Comparison of ENCODE assay signal across 28 cellular contexts in the genomic region with DNA sequence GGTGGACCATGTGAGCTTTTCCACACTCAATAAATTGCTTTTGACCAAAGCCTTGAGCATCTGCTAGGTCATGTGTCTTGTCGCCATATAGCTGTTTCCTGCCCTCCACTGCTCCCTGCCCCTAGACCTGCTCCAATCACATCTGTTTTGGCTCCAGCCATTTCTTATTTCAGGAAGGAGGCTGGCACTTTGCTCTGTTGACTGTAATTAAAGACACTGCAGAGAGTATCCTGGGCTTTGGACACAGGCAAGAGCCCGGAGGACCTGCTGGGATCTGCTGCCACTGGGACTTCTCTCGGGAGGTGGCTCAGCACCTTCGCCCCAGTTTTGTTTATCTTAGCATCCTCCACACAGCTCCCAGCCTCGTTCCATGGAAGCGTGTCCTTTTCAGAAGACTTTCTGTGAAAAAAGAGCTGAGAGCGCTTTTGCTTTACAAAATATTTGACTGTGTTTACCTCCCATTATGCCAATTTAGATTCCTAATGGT.
"Had no signal": no experiment of that assay in that cellular context is flagged by ENCODE, and none has a peak within 500 bp of the region (broad histone marks: within the 10 kb centered on the region; RNA-seq: fewer than 3 reads in every experiment).

No MANE protein-coding gene starts in this region.

- H3K27me3 ChIP-seq: ascending aorta, cardiac muscle cell had no signal

- H3K9me3 ChIP-seq: ascending aorta had no signal

- H3K36me3 ChIP-seq: ascending aorta, cardiac muscle cell had no signal

- H3K4me1 ChIP-seq: ascending aorta had no signal

- H3K27ac ChIP-seq: ascending aorta, cardiac muscle cell, VCaP had no signal

- DNase-seq: activated B cell treated with CpG ODN at 0.5 μM for 24 hours; activated CD4-positive, alpha-beta memory T cell treated with anti-CD3 and anti-CD28 coated beads, Interleukin-2, amount 10 ng/mL, durations not matched to agents 7 days and 5 days; activated CD4-positive, alpha-beta T cell treated with anti-CD3 and anti-CD28 coated beads for 48 hours; activated CD4-positive, alpha-beta T cell treated with anti-CD3 and anti-CD28 coated beads, Interleukin-2, amount 10 ng/mL, durations not matched to agents 7 days and 5 days; activated CD4-positive, alpha-beta T cell treated with anti-CD3 and anti-CD28 coated beads, Interleukin-2, amount 50 U/mL, for 48 hours; activated CD4-positive, CD25-positive, alpha-beta regulatory T cell treated with anti-CD3 and anti-CD28 coated beads, Interleukin-2, amount 50 U/mL, for 72 hours; activated CD8-positive, alpha-beta memory T cell treated with anti-CD3 and anti-CD28 coated beads for 24 hours; activated CD8-positive, alpha-beta memory T cell treated with anti-CD3 and anti-CD28 coated beads, Interleukin-2, amount 10 ng/mL, durations not matched to agents 7 days and 5 days; activated CD8-positive, alpha-beta memory T cell treated with anti-CD3 and anti-CD28 coated beads, Interleukin-2, amount 50 U/mL, for 48 hours; activated CD8-positive, alpha-beta T cell treated with anti-CD3 and anti-CD28 coated beads, Interleukin-2, amount 10 ng/mL, durations not matched to agents 7 days and 5 days; activated effector memory CD4-positive, alpha-beta T cell treated with Interleukin-2 at 50 U/mL for 16 hours; activated gamma-delta T cell; activated naive CD4-positive, alpha-beta T cell treated with anti-CD3 and anti-CD28 coated beads, Interleukin-2, amount 10 ng/mL, durations not matched to agents 7 days and 5 days; activated naive CD4-positive, alpha-beta T cell treated with Interleukin-2 at 50 U/mL for 16 hours; activated naive CD8-positive, alpha-beta T cell treated with anti-CD3 and anti-CD28 coated beads, Interleukin-2, amount 10 ng/mL, durations not matched to agents 7 days and 5 days; activated naive CD8-positive, alpha-beta T cell treated with anti-CD3 and anti-CD28 coated beads, Interleukin-2, amount 50 U/mL, for 24 hours; activated T-cell treated with anti-CD3 and anti-CD28 coated beads, Interleukin-2, amount 50 U/mL, for 24 hours; activated T-cell treated with anti-CD3 and anti-CD28 coated beads, Interleukin-2, amount 50 U/mL, for 48 hours; amygdala; anterior cingulate cortex; caudate nucleus; SW 1271; T-helper 1 cell; T-helper 2 cell; T-helper 9 cell had no signal

- H3K4me3 ChIP-seq: ascending aorta, cardiac muscle cell had no signal
